In genomic region chr7:121575194-121575766, GRCh38 we compare ENCODE assay signal across 14 cellular contexts.
"Had no signal": no experiment of that assay in that cellular context is flagged by ENCODE, and none has a peak within 500 bp of the region (broad histone marks: within the 10 kb centered on the region; RNA-seq: fewer than 3 reads in every experiment).

No MANE protein-coding gene starts in this region.

- H3K9me3 ChIP-seq: ascending aorta, esophagus squamous epithelium, heart left ventricle, ovary, testis, upper lobe of right lung had no signal

- H3K27ac ChIP-seq: ascending aorta, heart left ventricle, ovary, testis, upper lobe of right lung had no signal

- DNase-seq: activated CD4-positive, alpha-beta memory T cell treated with anti-CD3 and anti-CD28 coated beads, Interleukin-2, amount 10 ng/mL, durations not matched to agents 7 days and 5 days; activated CD4-positive, alpha-beta T cell treated with anti-CD3 and anti-CD28 coated beads for 36 hours; activated naive CD8-positive, alpha-beta T cell treated with anti-CD3 and anti-CD28 coated beads, Interleukin-2, amount 10 ng/mL, durations not matched to agents 7 days and 5 days; esophagus squamous epithelium; foreskin melanocyte; heart left ventricle; left ventricle myocardium superior; mesendoderm; ovary; stimulated activated CD4-positive, alpha-beta T cell treated with anti-CD3 and anti-CD28 coated beads, Interleukin-15, amount 100 ng/mL, for 24 hours; stimulated activated CD4-positive, alpha-beta T cell treated with anti-CD3 and anti-CD28 coated beads, Interleukin-4, amount 100 ng/mL, for 24 hours; testis; upper lobe of right lung had no signal

- H3K4me1 ChIP-seq: ascending aorta, heart left ventricle, testis, upper lobe of right lung had no signal

- H3K27me3 ChIP-seq: ascending aorta, ovary, testis had no signal

- H3K4me3 ChIP-seq: ascending aorta, esophagus squamous epithelium, heart left ventricle, ovary, testis, upper lobe of right lung had no signal

- H3K36me3 ChIP-seq: ascending aorta, esophagus squamous epithelium, heart left ventricle, ovary, upper lobe of right lung had no signal

- ATAC-seq: activated CD4-positive, alpha-beta T cell treated with anti-CD3 and anti-CD28 coated beads for 36 hours; heart left ventricle; left ventricle myocardium superior; upper lobe of right lung had no signal
